In genomic region chr5:160458971-160459800, GRCh38 we compare ENCODE assay signal across 10 cellular contexts. TPM values are rescaled to one million over a fixed set of nuclear protein-coding genes. Genes with fewer than 3 reads are reported as not detected.
DNase-seq lines count a peak whose midpoint lies in the region; ATAC-seq, FAIRE-seq and TF ChIP-seq lines count a peak whose summit lies in the region.
"Had no signal": no experiment of that assay in that cellular context is flagged by ENCODE, and none has a peak within 500 bp of the region (broad histone marks: within the 10 kb centered on the region; RNA-seq: fewer than 3 reads in every experiment).

No MANE protein-coding gene starts in this region.

- H3K9ac ChIP-seq in OCI-LY3 (ENCODE audit: low read length): no peak overlapping the region

- intact Hi-C loops in lower lobe of right lung (cut with DNase I): no loop called here

- DNase-seq in GM12865 (ENCODE audit: low read depth) (peak; percentile 72), NCI-H128 (lab: John Stamatoyannopoulos, UW; ENCODE audit: unreplicated experiment) (no peak), activated gamma-delta T cell treated with Interleukin-2 at 50 U/mL for 16 hours (no peak), frontal cortex (ENCODE audit: low spot score in 2 of 2) (no peak), lower lobe of right lung (no peak)
- DNase-seq: activated CD4-positive, alpha-beta T cell treated with anti-CD3 and anti-CD28 coated beads, Interleukin-2, amount 50 U/mL, for 48 hours had no signal

- H3K27me3 ChIP-seq in OCI-LY3 (ENCODE audit: low read depth, low read length) (no peaks in the 10 kb centered on the region), lower lobe of right lung (ENCODE audit: low read depth) (no peaks in the 10 kb centered on the region)

- ATAC-seq in HG02763 (IDR thresholded peaks at IDR 0.05; ENCODE audit: unreplicated experiment): peak; percentile 75
- no peak for ATAC-seq in lower lobe of right lung
- ATAC-seq: Panc1 had no signal

- no peaks in the 10 kb centered on the region for H3K36me3 ChIP-seq in OCI-LY3 (replicated peaks; ENCODE audit: low read depth, low read length)
- no peaks in the 10 kb centered on the region for H3K36me3 ChIP-seq in lower lobe of right lung

- H3K4me3 ChIP-seq in GM12865 (ENCODE audit: low read depth, low read length) (no peak overlapping the region), OCI-LY3 (ENCODE audit: low read length) (no peak overlapping the region), lower lobe of right lung (no peak overlapping the region)

- H3K4me2 ChIP-seq in OCI-LY3 (ENCODE audit: low read length): 0 out of 2 replicates have a peak overlapping the region, but pooled peaks have one; percentile 21

- no peaks in the 10 kb centered on the region for H4K20me1 ChIP-seq in OCI-LY3 (ENCODE audit: insufficient read depth, low read length)

- H3K9me3 ChIP-seq in OCI-LY3 (ENCODE audit: insufficient read depth, low read length): no peaks in the 10 kb centered on the region
- H3K9me3 ChIP-seq in lower lobe of right lung: no peaks in the 10 kb centered on the region

- FAIRE-seq in frontal cortex (lab: Jason Lieb, UNC): no peak

- peak; percentile 54 for TF ChIP-seq POLR2A in GM19099 (IDR thresholded peaks at IDR 0.05; ENCODE audit: extremely low read depth, insufficient read length, low read depth)

- peaks cover 28% of the 10 kb centered on the region for H3K4me1 ChIP-seq in OCI-LY3 (ENCODE audit: low read length)
- H3K4me1 ChIP-seq in lower lobe of right lung: no peaks in the 10 kb centered on the region

- H2AFZ ChIP-seq in OCI-LY3 (ENCODE audit: low read depth, low read length): no peak overlapping the region

- TF ChIP-seq CTCF in GM12865 (IDR thresholded peaks at IDR 0.05; ENCODE audit: insufficient read depth, low read depth, low read length, missing control alignments): no peak
- TF ChIP-seq CTCF in OCI-LY3 (IDR thresholded peaks at IDR 0.05; ENCODE audit: low read depth, low read length): no peak
- TF ChIP-seq CTCF in lower lobe of right lung (IDR thresholded peaks at IDR 0.05): no peak

- H3K79me2 ChIP-seq in OCI-LY3 (ENCODE audit: low read length): no peaks in the 10 kb centered on the region

- no peak overlapping the region for H3K27ac ChIP-seq in OCI-LY3 (ENCODE audit: low read length)
- H3K27ac ChIP-seq in lower lobe of right lung: no peak overlapping the region

RNA-seq across cellular contexts. Expression of gene PTTG1, which starts 37.5 kb away (rescaled TPM):
- total RNA-seq in frontal cortex (12.6 TPM), lower lobe of right lung (9.1 TPM)

RNA-seq across cellular contexts. Expression of gene SLU7, which starts 40.3 kb away (rescaled TPM):
- total RNA-seq in frontal cortex (56.3 TPM), lower lobe of right lung (55.1 TPM)

RNA-seq across cellular contexts. Expression of gene FAM200C, which starts 59.3 kb away (rescaled TPM):
- total RNA-seq in frontal cortex (33.8 TPM), lower lobe of right lung (6.1 TPM)
